In genomic region chrX:81411517-81411916, GRCh38 we compare ENCODE assay signal across 28 cellular contexts.
"Had no signal": no experiment of that assay in that cellular context is flagged by ENCODE, and none has a peak within 500 bp of the region (broad histone marks: within the 10 kb centered on the region; RNA-seq: fewer than 3 reads in every experiment).

No MANE protein-coding gene starts in this region.

- DNase-seq: islet precursor cell; left ventricle myocardium inferior; mesendoderm; naive B cell; natural killer cell; nephron progenitor cell; occipital lobe; stimulated activated CD4-positive, alpha-beta T cell treated with anti-CD3 and anti-CD28 coated beads, Interleukin-12 subunit alpha, Interleukin-12 subunit beta, amount 100 ng/mL, for 4 hours; stimulated activated CD4-positive, alpha-beta T cell treated with anti-CD3 and anti-CD28 coated beads, Interleukin-15, amount 100 ng/mL, for 24 hours; stimulated activated CD4-positive, alpha-beta T cell treated with anti-CD3 and anti-CD28 coated beads, Interleukin-2, amount 100 ng/mL, for 24 hours; stimulated activated CD4-positive, alpha-beta T cell treated with anti-CD3 and anti-CD28 coated beads, Interleukin-4, amount 100 ng/mL, for 1 hour; stimulated activated naive B cell treated with anti-CD40 and anti-IgM and Interleukin-4, amounts not matched to agents 10 μg/mL and 1 μg/mL and 100 μg/mL, for 72 hours; stimulated activated naive CD8-positive, alpha-beta T cell treated with anti-CD3 and anti-CD28 coated beads, Interleukin-15, Interleukin-2, amounts not matched to agents 100 U/mL and 50 U/mL, for 24 hours; stomach; testis; thyroid gland; trophoblast cell; upper lobe of right lung had no signal

- H3K4me2 ChIP-seq: hepatocyte, neural progenitor cell had no signal

- H3K27me3 ChIP-seq: hepatocyte, neural progenitor cell, neutrophil, right atrium auricular region, stomach, testis, thyroid gland, upper lobe of right lung had no signal

- H3K9ac ChIP-seq: neural progenitor cell had no signal

- H3K9me3 Mint-ChIP-seq: naive B cell; natural killer cell; neural progenitor cell; stimulated activated naive B cell treated with anti-CD40 and anti-IgM and Interleukin-4, amounts not matched to agents 10 μg/mL and 1 μg/mL and 100 μg/mL, for 72 hours had no signal

- ATAC-seq: natural killer cell; sciatic nerve; stimulated activated naive B cell treated with anti-CD40 and anti-IgM and Interleukin-4, amounts not matched to agents 10 μg/mL and 1 μg/mL and 100 μg/mL, for 72 hours; stimulated activated naive CD8-positive, alpha-beta T cell treated with anti-CD3 and anti-CD28 coated beads, Interleukin-15, Interleukin-2, amounts not matched to agents 100 U/mL and 50 U/mL, for 24 hours; upper lobe of right lung had no signal

- H3K27ac ChIP-seq: hepatocyte, left ventricle myocardium inferior, neural progenitor cell, neutrophil, right atrium auricular region, skin epidermis, stomach, testis, thyroid gland, upper lobe of right lung had no signal

- H3K4me3 Mint-ChIP-seq: mesothelial cell of epicardium; naive B cell; natural killer cell; nephron progenitor cell; neural progenitor cell; stimulated activated naive B cell treated with anti-CD40 and anti-IgM and Interleukin-4, amounts not matched to agents 10 μg/mL and 1 μg/mL and 100 μg/mL, for 72 hours had no signal

- H3K27ac Mint-ChIP-seq: mesothelial cell of epicardium; naive B cell; natural killer cell; nephron progenitor cell; neural progenitor cell; progenitor cell of endocrine pancreas; stimulated activated naive B cell treated with anti-CD40 and anti-IgM and Interleukin-4, amounts not matched to agents 10 μg/mL and 1 μg/mL and 100 μg/mL, for 72 hours had no signal

- H3K27me3 Mint-ChIP-seq: naive B cell; progenitor cell of endocrine pancreas; stimulated activated naive B cell treated with anti-CD40 and anti-IgM and Interleukin-4, amounts not matched to agents 10 μg/mL and 1 μg/mL and 100 μg/mL, for 72 hours had no signal

- H3K4me1 Mint-ChIP-seq: mesothelial cell of epicardium; naive B cell; natural killer cell; neural progenitor cell; stimulated activated naive B cell treated with anti-CD40 and anti-IgM and Interleukin-4, amounts not matched to agents 10 μg/mL and 1 μg/mL and 100 μg/mL, for 72 hours had no signal

- H3K79me2 ChIP-seq: hepatocyte had no signal

- H2AFZ ChIP-seq: hepatocyte, neural progenitor cell had no signal

- H3K4me3 ChIP-seq: hepatocyte, left ventricle myocardium inferior, lung, neural progenitor cell, right atrium auricular region, skin epidermis, stomach, testis, thyroid gland, upper lobe of right lung had no signal

- H3K36me3 ChIP-seq: left ventricle myocardium inferior, neural progenitor cell, neutrophil, right atrium auricular region, stomach, thyroid gland, upper lobe of right lung had no signal

- H3K9me3 ChIP-seq: left ventricle myocardium inferior, neutrophil, right atrium auricular region, stomach, testis, thyroid gland, upper lobe of right lung had no signal

- H3K4me1 ChIP-seq: left ventricle myocardium inferior, neural progenitor cell, right atrium auricular region, stomach, testis, thyroid gland, upper lobe of right lung had no signal

- FAIRE-seq: urothelium cell line had no signal

- H3K36me3 Mint-ChIP-seq: mesothelial cell of epicardium; naive B cell; natural killer cell; neural progenitor cell; stimulated activated naive B cell treated with anti-CD40 and anti-IgM and Interleukin-4, amounts not matched to agents 10 μg/mL and 1 μg/mL and 100 μg/mL, for 72 hours had no signal
